In the genomic region with DNA sequence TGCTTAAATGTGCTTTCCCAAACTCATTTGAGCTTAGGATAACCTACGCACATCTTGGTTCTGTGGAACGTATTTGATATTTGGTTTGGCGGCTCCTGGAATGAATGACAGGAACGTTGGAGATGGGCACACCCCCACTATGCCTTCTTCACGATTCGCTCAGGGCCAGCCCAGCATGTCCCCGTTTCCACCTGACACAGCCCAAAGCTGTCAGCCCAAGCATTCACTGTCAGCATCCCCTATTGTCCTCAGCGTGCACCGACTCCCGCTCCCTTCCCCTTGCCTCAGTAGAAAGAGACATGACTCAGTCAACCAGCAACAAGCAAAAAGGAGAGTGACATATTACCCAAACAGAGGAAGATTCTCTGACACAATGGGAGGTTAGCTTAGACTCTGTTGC, we compare ENCODE assay signal across 24 cellular contexts.
"Had no signal": no experiment of that assay in that cellular context is flagged by ENCODE, and none has a peak within 500 bp of the region (broad histone marks: within the 10 kb centered on the region; RNA-seq: fewer than 3 reads in every experiment).

No MANE protein-coding gene starts in this region.

- ATAC-seq: effector memory CD8-positive, alpha-beta T cell; esophagus mucosa; gastrocnemius medialis; heart left ventricle; left cardiac atrium; left lung; left ventricle myocardium superior; lower lobe of right lung; mucosa of descending colon had no signal

- H3K27ac ChIP-seq: colonic mucosa, epithelial cell of prostate, esophagus squamous epithelium, gastrocnemius medialis, heart left ventricle, hepatocyte, left lung, lower lobe of right lung had no signal

- DNase-seq: colonic mucosa; cortex of kidney; effector CD8-positive, alpha-beta T cell; effector memory CD8-positive, alpha-beta T cell; endodermal cell; erythroblast; esophagus squamous epithelium; foreskin fibroblast; foreskin melanocyte; gastrocnemius medialis; glutamatergic neuron; heart left ventricle; hypothalamus; immature natural killer cell; left cardiac atrium; left lung; left ventricle myocardium superior; lower lobe of right lung; mesenchymal stem cell; mucosa of descending colon; naive B cell had no signal
